In genomic region chr7:67690700-67691099, GRCh38 we compare ENCODE assay signal across 9 cellular contexts.
"Had no signal": no experiment of that assay in that cellular context is flagged by ENCODE, and none has a peak within 500 bp of the region (broad histone marks: within the 10 kb centered on the region; RNA-seq: fewer than 3 reads in every experiment).

No MANE protein-coding gene starts in this region.

- H2AFZ ChIP-seq: GM23248, GM23338 had no signal

- H3K9ac ChIP-seq: GM23248 had no signal

- DNase-seq: GM23248, GOT3, H7, H9, HCEC 1CT, HFFc6 had no signal

- H3K4me2 ChIP-seq: GM23338 had no signal

- H3K36me3 ChIP-seq: HAP-1 had no signal

- ATAC-seq: GM23338, HCT116 had no signal

- H3K9me3 Mint-ChIP-seq: H9 had no signal

- H3K4me1 ChIP-seq: HAP-1 had no signal

- H3K4me3 ChIP-seq: GM23248, GM23338, HAP-1 had no signal

- H3K4me1 Mint-ChIP-seq: GM23338 had no signal

- H3K4me3 Mint-ChIP-seq: GM23338, H9, HFFc6 had no signal

- H3K9me3 ChIP-seq: HAP-1 had no signal

- H3K27ac Mint-ChIP-seq: GM23338, H9, HFFc6 had no signal

- H3K27ac ChIP-seq: GM23248 had no signal
